Comparison of ENCODE assay signal across 32 cellular contexts in genomic region chr1:47963093-47963492, GRCh38. TPM values are rescaled to one million over a fixed set of nuclear protein-coding genes. Genes with fewer than 3 reads are reported as not detected.
DNase-seq lines count a peak whose midpoint lies in the region; ATAC-seq, FAIRE-seq and TF ChIP-seq lines count a peak whose summit lies in the region.
"Had no signal": no experiment of that assay in that cellular context is flagged by ENCODE, and none has a peak within 500 bp of the region (broad histone marks: within the 10 kb centered on the region; RNA-seq: fewer than 3 reads in every experiment).

No MANE protein-coding gene starts in this region.

- peak overlapping the region; percentile 54 for H3K4me2 ChIP-seq in HepG2 (ENCODE audit: low read depth, low read length)

- H3K9me3 Mint-ChIP-seq in MCF 10A (ENCODE audit: unreplicated experiment): no peaks in the 10 kb centered on the region
- H3K9me3 Mint-ChIP-seq: activated naive CD4-positive, alpha-beta T cell treated with anti-CD3 and anti-CD28 coated beads for 36 hours had no signal

- H3K27ac Mint-ChIP-seq in MCF 10A (ENCODE audit: low read depth, unreplicated experiment): peak overlapping the region; percentile 95
- H3K27ac Mint-ChIP-seq: activated naive CD4-positive, alpha-beta T cell treated with anti-CD3 and anti-CD28 coated beads for 36 hours; CD4-positive, CD25-positive, alpha-beta regulatory T cell; WTC11 had no signal

- H3K4me1 ChIP-seq in breast epithelium: no peaks in the 10 kb centered on the region
- peaks cover 22% of the 10 kb centered on the region for H3K4me1 ChIP-seq in HepG2 (ENCODE audit: insufficient read depth, low read length)
- H3K4me1 ChIP-seq in tibial artery: peaks cover 0 to 58% (median 42%) of the 10 kb centered on the region in 4 donors
- H3K4me1 ChIP-seq: HAP-1, uterus had no signal

- no peaks in the 10 kb centered on the region for H3K27me3 Mint-ChIP-seq in MCF 10A (ENCODE audit: insufficient read depth, unreplicated experiment)

- no peak overlapping the region for H2AFZ ChIP-seq in HepG2 (ENCODE audit: low read length)

- peaks cover 22% of the 10 kb centered on the region for H3K4me1 Mint-ChIP-seq in MCF 10A (ENCODE audit: insufficient read depth, unreplicated experiment)
- H3K4me1 Mint-ChIP-seq: CD4-positive, CD25-positive, alpha-beta regulatory T cell had no signal

- CTCF ChIA-PET in MCF 10A (lab: Yijun Ruan, JAX) (interaction anchor here (2.9 kb wide), 1 partner anchor 98 kb away, joined by 9 read pairs; no protein-coding TSS in a partner anchor), RWPE1 (lab: Yijun Ruan, JAX) (no interaction called here), HepG2 (lab: Yijun Ruan, JAX; ENCODE audit: low intra/inter-chr PET ratio, low total read pairs) (no interaction called here)

- H3K4me3 Mint-ChIP-seq in MCF 10A (ENCODE audit: unreplicated experiment): no peak overlapping the region
- H3K4me3 Mint-ChIP-seq: activated naive CD4-positive, alpha-beta T cell treated with anti-CD3 and anti-CD28 coated beads for 36 hours; CD4-positive, CD25-positive, alpha-beta regulatory T cell; WTC11 had no signal

- no peak overlapping the region for H3K9ac ChIP-seq in HepG2 (ENCODE audit: insufficient read depth, low read depth, low read length)

- H3K9me3 ChIP-seq in breast epithelium: no peaks in the 10 kb centered on the region
- H3K9me3 ChIP-seq in HepG2 (ENCODE audit: low read length): no peaks in the 10 kb centered on the region
- H3K9me3 ChIP-seq in tibial artery: no peaks in the 10 kb centered on the region
- H3K9me3 ChIP-seq: adrenal gland, HAP-1, testis, uterus had no signal

- TF ChIP-seq RAD21 in HepG2 (CRISPR knock-in tag; IDR thresholded peaks at IDR 0.05): no peak

- H3K4me3 ChIP-seq in breast epithelium (no peak overlapping the region), HepG2 (replicated peaks in 1 of 3; ENCODE audit: insufficient read depth in 1 of 3, low read depth in 2 of 3, low read length in 3 of 3) (no peak overlapping the region), tibial artery (no peak overlapping the region), brain microvascular endothelial cell (ENCODE audit: low read depth, low read length) (no peak overlapping the region)
- H3K4me3 ChIP-seq: adrenal gland, HAP-1, testis, uterus had no signal

- peaks cover 4% of the 10 kb centered on the region for H3K36me3 Mint-ChIP-seq in MCF 10A (ENCODE audit: insufficient read depth, unreplicated experiment)
- H3K36me3 Mint-ChIP-seq: CD4-positive, CD25-positive, alpha-beta regulatory T cell had no signal

- H3K27ac ChIP-seq in breast epithelium (no peak overlapping the region), RWPE1 (peak overlapping the region; percentile 56), HepG2 (ENCODE audit: extremely low read length, insufficient read depth, low read length) (no peak overlapping the region), tibial artery (peak overlapping the region; percentile 80 to 90), brain microvascular endothelial cell (no peak overlapping the region)
- H3K27ac ChIP-seq: epithelial cell of prostate, uterus had no signal

- TF ChIP-seq POLR2A in breast epithelium (IDR thresholded peaks at IDR 0.05) (no peak), HepG2 (IDR thresholded peaks at IDR 0.05; ENCODE audit: insufficient read depth in 1 of 2, low read depth in 2 of 2, low read length in 2 of 2) (no peak)

- FAIRE-seq in HepG2 (lab: Jason Lieb, UNC): no peak
- FAIRE-seq: D721Med had no signal

- H3K27me3 ChIP-seq in breast epithelium (no peaks in the 10 kb centered on the region), HepG2 (ENCODE audit: control insufficient read depth in 1 of 2, insufficient read depth in 2 of 2, low read length in 2 of 2) (no peaks in the 10 kb centered on the region), tibial artery (no peaks in the 10 kb centered on the region), brain microvascular endothelial cell (replicated peaks) (no peaks in the 10 kb centered on the region)
- H3K27me3 ChIP-seq: adrenal gland, testis, uterus had no signal

- in situ Hi-C loops in HepG2 (cut with HindIII; ENCODE audit: extremely low pct_ligation_motif_present, low pct_unique_long_range_greater_than_20kb): no loop called here
- in situ Hi-C loops in brain microvascular endothelial cell (cut with HindIII; ENCODE audit: low pct_ligation_motif_present, low sequenced_read_pairs): no loop called here

- intact Hi-C loops in MCF 10A (cut with micrococcal nuclease): no loop called here
- intact Hi-C loops in breast epithelium (cut with DNase I; ENCODE audit: low total_unique reads): no loop called here
- intact Hi-C loops in HepG2 (cut with micrococcal nuclease; ENCODE audit: unreplicated experiment): no loop called here
- intact Hi-C loops in tibial artery (cut with DNase I; ENCODE audit: low total_unique reads): no loop called here

- ATAC-seq in HepG2: peak; percentile 47; the same call in 2 of the 3 replicates
- no peak for ATAC-seq in GM19452 (IDR thresholded peaks at IDR 0.05; ENCODE audit: unreplicated experiment)
- ATAC-seq: WTC11 had no signal

- TF ChIP-seq CTCF in MCF 10A (IDR thresholded peaks at IDR 0.05; ENCODE audit: unreplicated experiment) (no peak), breast epithelium (IDR thresholded peaks at IDR 0.05) (no peak), RWPE1 (conservative IDR thresholded peaks at IDR 0.05; ENCODE audit: low read depth) (no peak), HepG2 (CRISPR knock-in tag; IDR thresholded peaks at IDR 0.05) (no peak), tibial artery (IDR thresholded peaks at IDR 0.05) (no peak), brain microvascular endothelial cell (IDR thresholded peaks at IDR 0.05; ENCODE audit: low read depth, low read length, missing control alignments) (no peak)

- no peaks in the 10 kb centered on the region for H3K36me3 ChIP-seq in breast epithelium
- H3K36me3 ChIP-seq in HepG2 (replicated peaks in 1 of 2; ENCODE audit: control insufficient read depth in 1 of 2, insufficient read depth in 2 of 2, low read length in 2 of 2): no peaks in the 10 kb centered on the region
- no peaks in the 10 kb centered on the region for H3K36me3 ChIP-seq in tibial artery
- no peaks in the 10 kb centered on the region for H3K36me3 ChIP-seq in brain microvascular endothelial cell (replicated peaks)
- H3K36me3 ChIP-seq: adrenal gland, HAP-1, uterus had no signal

- no peaks in the 10 kb centered on the region for H4K20me1 ChIP-seq in HepG2 (ENCODE audit: insufficient read depth, low read length)

- DNase-seq in MCF 10A (ENCODE audit: unreplicated experiment): no peak
- no peak for DNase-seq in breast epithelium (ENCODE audit: low spot score in 2 of 2)
- DNase-seq in RWPE1 (ENCODE audit: low spot score): no peak
- DNase-seq in HepG2 (ENCODE audit: low spot score): no peak
- DNase-seq in tibial artery: no peak
- DNase-seq in activated CD4-positive, CD25-positive, alpha-beta regulatory T cell (lab: John Stamatoyannopoulos, UW): no peak
- DNase-seq in brain microvascular endothelial cell: no peak
- DNase-seq: activated CD4-positive, alpha-beta T cell treated with anti-CD3 and anti-CD28 coated beads, Interleukin-2, amount 50 U/mL, for 1 hour; activated naive CD4-positive, alpha-beta T cell treated with anti-CD3 and anti-CD28 coated beads for 36 hours; CD4-positive, CD25-positive, alpha-beta regulatory T cell; effector CD4-positive, alpha-beta T cell; KBM-7; MM.1S; NCI-H1417; NCI-H2107; NCI-H446 treated with DMSO at 0.1 percent for 48 hours; NK-92 treated with Interleukin-12 subunit alpha and Interleukin-12 subunit beta, amount 100 ng/mL, for 24 hours; PC-3; posterior cingulate gyrus; Right ventricle myocardium superior; stimulated activated CD4-positive, alpha-beta T cell treated with anti-CD3 and anti-CD28 coated beads, Interleukin-15, amount 100 ng/mL, for 24 hours; stimulated activated naive CD4-positive, alpha-beta T cell treated with Interleukin-2 at 50 U/mL for 16 hours; T-helper 9 cell; uterus had no signal

- TF ChIP-seq EP300 in HepG2 (IDR thresholded peaks at IDR 0.05; ENCODE audit: low read depth in 2 of 2, low read length in 2 of 2) (no peak), HepG2 (CRISPR knock-in tag; IDR thresholded peaks at IDR 0.05; ENCODE audit: borderline replicate concordance) (no peak)

- no TSS peak for BruUV-seq in MCF 10A (replicated peaks; lab: Mats Ljungman, UMichigan)
- BruUV-seq in HepG2 (replicated peaks; lab: Mats Ljungman, UMichigan): no TSS peak

- POLR2A ChIA-PET in MCF 10A (lab: Yijun Ruan, JAX): interaction anchor here (1.2 to 1.5 kb wide), 2 partner anchors 29 to 773 kb away, joined by 3 to 6 read pairs; partner anchors contain the start of gene PDZK1IP1
- POLR2A ChIA-PET in RWPE1 (lab: Yijun Ruan, JAX; ENCODE audit: low non-redundant PET): no interaction called here
- POLR2A ChIA-PET in HepG2 (lab: Yijun Ruan, JAX): no interaction called here

- 44% methylated on average over 3 of the region's 3 CpGs for WGBS in HepG2 (ENCODE audit: low lambda C conversion rate)

- no peaks in the 10 kb centered on the region for H3K79me2 ChIP-seq in HepG2 (ENCODE audit: insufficient read depth, low read length)

TF ChIP-seq in HepG2, 621 proteins besides CTCF, POLR2A, EP300 and RAD21 (continues in another document):
- no peak for TF ChIP-seq BRCA1 (CRISPR knock-in tag; IDR thresholded peaks at IDR 0.05)

RNA-seq across cellular contexts. Expression of gene TRABD2B, which starts 34.1 kb away (rescaled TPM):
- total RNA-seq in MCF 10A (2022) (0.96 and 2.6 TPM in 2 replicates), breast epithelium (1 to 10 TPM; 1.4 to 3.7 (median 2.3) TPM), HepG2 (2016; rRNA removed; fragmentation: Illumina TruSeq; extraction: Trizol) (not detected in 2 replicates)
- total RNA-seq in HepG2 (2016; cell fraction: cytosol; rRNA removed; fragmentation: Illumina TruSeq; extraction: Trizol; ENCODE audit: low read depth): not detected in 2 replicates
- total RNA-seq in HepG2 (2016; cell fraction: insoluble cytoplasmic fraction; rRNA removed; fragmentation: Illumina TruSeq; extraction: Trizol): not detected in 2 replicates
- not detected in 2 replicates for total RNA-seq in HepG2 (2016; cell fraction: membrane; rRNA removed; fragmentation: Illumina TruSeq; extraction: Trizol)
- not detected in 2 replicates for total RNA-seq in HepG2 (2016; cell fraction: nucleus; rRNA removed; fragmentation: Illumina TruSeq; extraction: Trizol)
- 0.04 and 0.17 TPM in 2 replicates for polyA plus RNA-seq in HepG2 (2011; rRNA removed)
- 0.01 TPM in 2 replicates for polyA plus RNA-seq in HepG2 (2011; cell fraction: cytosol; rRNA removed)
- polyA plus RNA-seq in HepG2 (2011; cell fraction: nucleus; rRNA removed): 0.06 and 0.14 TPM in 2 replicates
- 0.04 and 0.38 TPM in 2 replicates for polyA plus RNA-seq in HepG2 (2012)
- not detected in 2 replicates for polyA plus RNA-seq in HepG2 (2016; cell fraction: cytosol; fragmentation: Illumina TruSeq; extraction: Trizol; ENCODE audit: low read depth)
- not detected in 2 replicates for polyA plus RNA-seq in HepG2 (2016; cell fraction: insoluble cytoplasmic fraction; fragmentation: Illumina TruSeq; extraction: Trizol; ENCODE audit: low read depth)
- not detected in 2 replicates for polyA plus RNA-seq in HepG2 (2016; cell fraction: membrane; fragmentation: Illumina TruSeq; extraction: Trizol; ENCODE audit: low read depth)
- polyA plus RNA-seq in HepG2 (2016; cell fraction: nucleus; fragmentation: Illumina TruSeq; extraction: Trizol; ENCODE audit: insufficient read depth, low read depth): not detected in 2 replicates
- 0.04 and 2.2 TPM in 2 replicates for polyA minus RNA-seq in HepG2 (2011; rRNA and poly(A)+ RNA removed; ENCODE audit: low replicate concordance)
- polyA minus RNA-seq in HepG2 (2011; cell fraction: cytosol; rRNA and poly(A)+ RNA removed): not detected in 2 replicates
- polyA minus RNA-seq in HepG2 (2011; cell fraction: nucleus; rRNA and poly(A)+ RNA removed): 0.12 TPM in 1 of 2 replicates, not detected in the other
- total RNA-seq: activated naive CD4-positive, alpha-beta T cell treated with anti-CD3 and anti-CD28 coated beads for 36 hours; CD4-positive, CD25-positive, alpha-beta regulatory T cell; HT1080 had no signal
- polyA plus RNA-seq: CD4-positive, CD25-positive, alpha-beta regulatory T cell had no signal

Comparison
In these comparisons a context has a peak if more than half of its experiments do, and no peak if none do; other contexts are left out.
1. H3K27ac ChIP-seq: peak in RWPE1 (single experiment) and tibial artery (2 of 2); none in breast epithelium (0 of 2), HepG2 (single experiment) and brain microvascular endothelial cell (single experiment).